ENCODE assay signal across 17 cellular contexts in the genomic region with DNA sequence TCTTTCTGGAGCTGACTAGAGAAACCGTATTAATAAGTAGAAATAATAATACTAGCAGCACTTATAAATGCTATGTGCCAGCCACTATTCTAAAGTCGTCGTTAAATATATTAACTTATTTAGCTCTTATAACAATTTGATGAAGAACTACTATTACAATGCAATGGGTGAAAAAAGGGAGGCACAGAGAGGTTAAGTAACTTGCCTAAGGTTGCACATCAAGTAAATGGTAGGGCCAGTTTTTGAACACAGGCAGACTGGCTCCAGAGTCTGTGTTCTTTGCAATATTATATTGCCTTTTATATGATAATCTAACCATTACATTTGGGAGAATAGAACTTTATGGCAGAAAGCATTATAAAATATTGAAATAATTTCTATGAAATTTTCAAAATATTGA.
"Had no signal": no experiment of that assay in that cellular context is flagged by ENCODE, and none has a peak within 500 bp of the region (broad histone marks: within the 10 kb centered on the region; RNA-seq: fewer than 3 reads in every experiment).

No MANE protein-coding gene starts in this region.

- H3K27ac Mint-ChIP-seq: dendritic cell treated with granulocyte-macrophage colony-stimulating factor and Interleukin-4, amounts not matched to agents 40 ng/mL and 50 ng/mL, for 4 days had no signal

- H3K36me3 Mint-ChIP-seq: activated CD4-positive, alpha-beta memory T cell treated with anti-CD3 and anti-CD28 coated beads for 36 hours; activated naive CD4-positive, alpha-beta T cell treated with anti-CD3 and anti-CD28 coated beads, Interleukin-2, amount 10 ng/mL, durations not matched to agents 7 days and 5 days had no signal

- H3K4me3 Mint-ChIP-seq: dendritic cell treated with granulocyte-macrophage colony-stimulating factor and Interleukin-4, amounts not matched to agents 40 ng/mL and 50 ng/mL, for 4 days; nephron progenitor cell had no signal

- DNase-seq: activated CD4-positive, alpha-beta memory T cell treated with anti-CD3 and anti-CD28 coated beads for 36 hours; activated CD4-positive, CD25-positive, alpha-beta regulatory T cell treated with anti-CD3 and anti-CD28 coated beads, Interleukin-2, amount 50 U/mL, for 72 hours; activated naive CD4-positive, alpha-beta T cell treated with anti-CD3 and anti-CD28 coated beads, Interleukin-2, amount 10 ng/mL, durations not matched to agents 7 days and 5 days; activated T-cell treated with anti-CD3 and anti-CD28 coated beads, Interleukin-2, amount 50 U/mL, for 1 hour; foreskin fibroblast; left cardiac atrium; mesendoderm; nephron progenitor cell; nucleus accumbens; SK-N-SH; stimulated activated naive CD4-positive, alpha-beta T cell; T-helper 1 cell; T1000 had no signal

- H3K27ac ChIP-seq: epithelial cell of prostate, hepatocyte had no signal

- ATAC-seq: left cardiac atrium, sciatic nerve had no signal

- H3K9me3 Mint-ChIP-seq: activated CD4-positive, alpha-beta memory T cell treated with anti-CD3 and anti-CD28 coated beads for 36 hours; activated naive CD4-positive, alpha-beta T cell treated with anti-CD3 and anti-CD28 coated beads, Interleukin-2, amount 10 ng/mL, durations not matched to agents 7 days and 5 days; dendritic cell treated with granulocyte-macrophage colony-stimulating factor and Interleukin-4, amounts not matched to agents 40 ng/mL and 50 ng/mL, for 4 days; nephron progenitor cell had no signal

- H3K27me3 Mint-ChIP-seq: activated CD4-positive, alpha-beta memory T cell treated with anti-CD3 and anti-CD28 coated beads for 36 hours; activated naive CD4-positive, alpha-beta T cell treated with anti-CD3 and anti-CD28 coated beads, Interleukin-2, amount 10 ng/mL, durations not matched to agents 7 days and 5 days; dendritic cell treated with granulocyte-macrophage colony-stimulating factor and Interleukin-4, amounts not matched to agents 40 ng/mL and 50 ng/mL, for 4 days had no signal
